In genomic region chr2:130313812-130314334, GRCh38 we compare ENCODE assay signal across 22 cellular contexts.
"Had no signal": no experiment of that assay in that cellular context is flagged by ENCODE, and none has a peak within 500 bp of the region (broad histone marks: within the 10 kb centered on the region; RNA-seq: fewer than 3 reads in every experiment).

No MANE protein-coding gene starts in this region.

- H3K36me3 ChIP-seq: Peyer's patch, SJCRH30 had no signal

- H3K4me2 ChIP-seq: KMS-11 had no signal

- H3K4me3 ChIP-seq: K562, Peyer's patch, SJCRH30 had no signal

- ATAC-seq: K562, PC-3, Right ventricle myocardium inferior, SK-N-SH treated with all-trans-retinoic acid at 6 μM for 48 hours had no signal

- H3K9me3 ChIP-seq: Peyer's patch, SJCRH30 had no signal

- DNase-seq: Kasumi-1; MM.1S; NCI-H1092 treated with DMSO at 0.1 percent for 48 hours; NCI-H1436 treated with DMSO at 0.1 percent for 48 hours; NCI-H1694; NCI-H187 treated with DMSO at 0.1 percent for 48 hours; NCI-H2029 treated with DMSO at 0.1 percent for 48 hours; NCI-H2171 treated with DMSO at 0.1 percent for 48 hours; NCI-H345; NCI-H446 treated with DMSO at 0.1 percent for 48 hours; NCI-H510A treated with DMSO at 0.1 percent for 48 hours; NCI-H526; NK-92 treated with Interleukin-12 subunit alpha and Interleukin-12 subunit beta, amount 100 ng/mL, for 24 hours; PC-3; Peyer's patch; SHP77 treated with DMSO at 0.1 percent for 48 hours; SJCRH30 had no signal

- H3K4me1 Mint-ChIP-seq: IgD-negative memory B cell had no signal

- H3K27me3 ChIP-seq: Peyer's patch had no signal

- H3K27ac ChIP-seq: KMS-11, Peyer's patch, SJCRH30 had no signal

- H3K27ac Mint-ChIP-seq: IgD-negative memory B cell had no signal

- H3K36me3 Mint-ChIP-seq: IgD-negative memory B cell had no signal

- H3K4me3 Mint-ChIP-seq: IgD-negative memory B cell had no signal

- H3K9me3 Mint-ChIP-seq: IgD-negative memory B cell had no signal

- H3K9ac ChIP-seq: KMS-11 had no signal

- H3K4me1 ChIP-seq: Peyer's patch, SJCRH30 had no signal
